Comparison of ENCODE assay signal across 8 cellular contexts in genomic region chr11:75768112-75768908, GRCh38. TPM values are rescaled to one million over a fixed set of nuclear protein-coding genes. Genes with fewer than 3 reads are reported as not detected.
DNase-seq lines count a peak whose midpoint lies in the region; ATAC-seq and TF ChIP-seq lines count a peak whose summit lies in the region.

Gene DGAT2 (plus strand): TSS chr11:75768778. CDS start chr11:75768992, 214 bp downstream.

- peak; percentile 89 for TF ChIP-seq POLR2A in right lobe of liver (IDR thresholded peaks at IDR 0.05)

- H3K36me3 ChIP-seq in BE2C (no peaks in the 10 kb centered on the region), right lobe of liver (no peaks in the 10 kb centered on the region)

- ATAC-seq in HG03457 (IDR thresholded peaks at IDR 0.05; ENCODE audit: unreplicated experiment) (peak; percentile 53), right lobe of liver (peak; percentile 81 to 90 (median 86))

- DNase-seq in BE2C (peak; percentile 80), GM19240 (ENCODE audit: insufficient read length, low spot score) (peak; percentile 73), NCI-H510A treated with DMSO at 0.1 percent for 48 hours (lab: John Stamatoyannopoulos, UW) (peak; percentile 86), coronary artery (ENCODE audit: low spot score) (no peak), right lobe of liver (peak; percentile 85 to 90 (median 90))
- peak; percentile 67 to 76 for DNase-seq in activated CD4-positive, alpha-beta T cell treated with anti-CD3 and anti-CD28 coated beads for 4 hours
- peak; percentile 27 to 59 (median 35) for DNase-seq in stimulated activated CD4-positive, alpha-beta T cell treated with anti-CD3 and anti-CD28 coated beads, TNF-alpha, amount 100 ng/mL, for 1 hour (ENCODE audit: low read depth in 3 of 3, low spot score in 1 of 3)

- intact Hi-C loops in right lobe of liver (cut with DNase I) = loop anchor here (5.0 to 10.0 kb wide), 2 partner anchors 46 to 64 kb away; no protein-coding TSS in a partner anchor

- H3K27me3 ChIP-seq in BE2C (peaks cover 7% of the 10 kb centered on the region; the same call in 1 of the 2 replicates), right lobe of liver (no peaks in the 10 kb centered on the region)

- H3K4me1 ChIP-seq in BE2C (0 out of 2 replicates have a peak, but pooled peaks cover 3% of the 10 kb centered on the region), right lobe of liver (peaks cover 0 to 24% (median 5%) of the 10 kb centered on the region in 4 donors)

- H3K4me3 ChIP-seq in BE2C (ENCODE audit: low read depth, low read length) = peak within 1 kb of the TSS; percentile 47
- peak within 1 kb of the TSS; percentile 76 for H3K4me3 ChIP-seq in coronary artery
- peak within 1 kb of the TSS; percentile 72 to 98 (median 87) for H3K4me3 ChIP-seq in right lobe of liver

- H3K9me3 ChIP-seq in BE2C (no peaks in the 10 kb centered on the region), right lobe of liver (no peaks in the 10 kb centered on the region)

- no peak within 1 kb of the TSS for H3K27ac ChIP-seq in coronary artery
- H3K27ac ChIP-seq in right lobe of liver = peak within 1 kb of the TSS; percentile 81 to 99 (median 97)

- WGBS in right lobe of liver (ENCODE audit: insufficient coverage, low coverage, low lambda C conversion rate, missing lambda C conversion rate) = 1% methylated on average over 22 of the region's 66 CpGs

- TF ChIP-seq CTCF in BE2C (IDR thresholded peaks at IDR 0.05; ENCODE audit: low read depth, low read length) (peak; percentile 40), coronary artery (IDR thresholded peaks at IDR 0.05) (no peak), right lobe of liver (IDR thresholded peaks at IDR 0.05) (peak; percentile 44 to 65 (median 58))

RNA-seq across cellular contexts. Expression of gene DGAT2, which starts in this region (rescaled TPM):
- 2.6 TPM for polyA plus RNA-seq in BE2C (2012; ENCODE audit: insufficient read depth, insufficient read length, low read depth)
- total RNA-seq in right lobe of liver = 100 to 1,000 TPM in 5 of 6 experiments, 10 to 100 TPM in 1; 33.1 to 166 (median 124) TPM

Comparison
In these comparisons a context has a peak if more than half of its experiments do, and no peak if none do; other contexts are left out.
1. H3K27ac ChIP-seq: peak in right lobe of liver (3 of 3); none in coronary artery (0 of 2).
2. Peak in every context shown above with its lines, with median percentiles within 50 percentile points of each other: H3K4me3 ChIP-seq.